ENCODE assay signal across 31 cellular contexts in the genomic region with DNA sequence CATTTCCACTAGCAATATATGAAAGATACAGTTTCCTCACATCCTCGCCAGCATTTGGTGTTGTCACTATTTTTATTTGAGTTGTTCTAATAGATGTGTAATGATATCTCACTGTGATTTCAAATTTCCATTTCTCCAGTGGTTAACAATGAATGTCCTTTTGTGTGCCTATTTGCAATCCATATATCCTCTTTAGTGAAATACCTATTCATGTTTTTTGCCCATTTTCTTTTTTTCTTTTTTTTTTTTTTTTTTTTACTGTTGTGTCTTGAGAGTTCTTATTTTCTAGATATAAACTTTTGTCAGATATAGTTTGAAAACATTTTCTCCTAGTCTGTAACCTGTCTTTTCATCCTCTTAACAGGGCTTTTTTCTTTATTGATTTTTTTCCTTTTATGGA.
"Had no signal": no experiment of that assay in that cellular context is flagged by ENCODE, and none has a peak within 500 bp of the region (broad histone marks: within the 10 kb centered on the region; RNA-seq: fewer than 3 reads in every experiment).

No MANE protein-coding gene starts in this region.

- H3K9me3 ChIP-seq: adrenal gland, ascending aorta, body of pancreas had no signal

- DNase-seq: activated effector memory CD4-positive, alpha-beta T cell treated with Interleukin-2 at 50 U/mL for 16 hours; activated gamma-delta T cell; activated gamma-delta T cell treated with Interleukin-2 at 50 U/mL for 16 hours; activated naive CD4-positive, alpha-beta T cell; activated naive CD4-positive, alpha-beta T cell treated with anti-CD3 and anti-CD28 coated beads for 36 hours; activated naive CD4-positive, alpha-beta T cell treated with anti-CD3 and anti-CD28 coated beads, Interleukin-2, amount 10 ng/mL, durations not matched to agents 7 days and 5 days; activated naive CD4-positive, alpha-beta T cell treated with anti-CD3 and anti-CD28 coated beads, Interleukin-2, amount 50 U/mL, for 16 hours; activated naive CD4-positive, alpha-beta T cell treated with Interleukin-2 at 50 U/mL for 16 hours; activated naive CD8-positive, alpha-beta T cell treated with anti-CD3 and anti-CD28 coated beads for 36 hours; activated naive CD8-positive, alpha-beta T cell treated with anti-CD3 and anti-CD28 coated beads, Interleukin-2, amount 10 ng/mL, durations not matched to agents 7 days and 5 days; activated naive CD8-positive, alpha-beta T cell treated with anti-CD3 and anti-CD28 coated beads, Interleukin-2, amount 50 U/mL, for 24 hours; activated T-cell treated with anti-CD3 and anti-CD28 coated beads, Interleukin-2, amount 50 U/mL, for 4 hours; activated T-cell treated with anti-CD3 and anti-CD28 coated beads, Interleukin-2, amount 50 U/mL, for 48 hours; activated T-cell treated with anti-CD3 and anti-CD28 coated beads, Interleukin-2, amount 50 U/mL, for 72 hours; adrenal gland; amniotic stem cell; amygdala; anterior cingulate cortex; aorta; body of pancreas; brain microvascular endothelial cell; caudate nucleus; central memory CD4-positive, alpha-beta T cell; cerebellar nuclear complex had no signal

- H3K4me3 ChIP-seq: adrenal gland, ascending aorta, body of pancreas, breast epithelium, cardiac muscle cell had no signal

- H3K27ac ChIP-seq: adrenal gland, ascending aorta, body of pancreas, brain microvascular endothelial cell, breast epithelium, cardiac muscle cell had no signal

- ATAC-seq: activated naive CD4-positive, alpha-beta T cell treated with anti-CD3 and anti-CD28 coated beads, Interleukin-2, amount 50 U/mL, for 72 hours; activated naive CD8-positive, alpha-beta T cell treated with anti-CD3 and anti-CD28 coated beads, Interleukin-2, amount 50 U/mL, for 24 hours; activated T-cell treated with anti-CD3 and anti-CD28 coated beads, Interleukin-2, amount 50 U/mL, for 4 hours; activated T-cell treated with anti-CD3 and anti-CD28 coated beads, Interleukin-2, amount 50 U/mL, for 72 hours; activated T-helper 17 cell treated with anti-CD3 and anti-CD28 coated beads, Interleukin-2, amount 50 U/mL, for 72 hours; body of pancreas had no signal

- H3K4me1 ChIP-seq: adrenal gland, breast epithelium had no signal

- FAIRE-seq: astrocyte, colon had no signal

- H3K36me3 ChIP-seq: adrenal gland, ascending aorta, brain microvascular endothelial cell, breast epithelium, cardiac muscle cell had no signal

- H3K27me3 ChIP-seq: ascending aorta, body of pancreas, brain microvascular endothelial cell, breast epithelium, cardiac muscle cell had no signal
